Comparison of ENCODE assay signal across 28 cellular contexts in genomic region chr14:28344381-28344780, GRCh38.
DNase-seq lines count a peak whose midpoint lies in the region; ATAC-seq, FAIRE-seq and TF ChIP-seq lines count a peak whose summit lies in the region.
"Had no signal": no experiment of that assay in that cellular context is flagged by ENCODE, and none has a peak within 500 bp of the region (broad histone marks: within the 10 kb centered on the region; RNA-seq: fewer than 3 reads in every experiment).

No MANE protein-coding gene starts in this region.

- no peak for TF ChIP-seq EP300 in HepG2 (IDR thresholded peaks at IDR 0.05; ENCODE audit: low read depth in 2 of 2, low read length in 2 of 2)
- no peak for TF ChIP-seq EP300 in HepG2 (CRISPR knock-in tag; IDR thresholded peaks at IDR 0.05; ENCODE audit: borderline replicate concordance)

- in situ Hi-C loops in brain microvascular endothelial cell (cut with HindIII; ENCODE audit: low pct_ligation_motif_present, low sequenced_read_pairs) (no loop called here), HepG2 (cut with HindIII; ENCODE audit: extremely low pct_ligation_motif_present, low pct_unique_long_range_greater_than_20kb) (no loop called here)

- H3K27ac ChIP-seq in brain microvascular endothelial cell (no peak overlapping the region), HepG2 (ENCODE audit: extremely low read length, insufficient read depth, low read length) (no peak overlapping the region)
- H3K27ac ChIP-seq: lower lobe of right lung, testis, vagina had no signal

- no peak for FAIRE-seq in HepG2 (lab: Jason Lieb, UNC)
- FAIRE-seq: A204.1, frontal cortex had no signal

- H3K4me3 Mint-ChIP-seq in Calu3 (ENCODE audit: low read depth, unreplicated experiment) (no peak overlapping the region), T-cell (no peak overlapping the region)
- H3K4me3 Mint-ChIP-seq in activated CD8-positive, alpha-beta memory T cell treated with anti-CD3 and anti-CD28 coated beads, Interleukin-2, amount 10 ng/mL, durations not matched to agents 7 days and 5 days: no peak overlapping the region
- H3K4me3 Mint-ChIP-seq: activated CD4-positive, alpha-beta T cell treated with anti-CD3 and anti-CD28 coated beads for 36 hours; activated CD8-positive, alpha-beta T cell treated with anti-CD3 and anti-CD28 coated beads, Interleukin-2, amount 10 ng/mL, durations not matched to agents 7 days and 5 days; CD4-positive, alpha-beta memory T cell; IgD-negative memory B cell; natural killer cell treated with Interleukin-12 subunit alpha and Interleukin-12 subunit beta and Interleukin-15 and Interleukin-18, amount 100 ng/mL, for 72 hours; T-helper 17 cell had no signal

- H3K4me2 ChIP-seq in HepG2 (ENCODE audit: low read depth, low read length): no peak overlapping the region
- H3K4me2 ChIP-seq: SK-N-SH had no signal

- H3K9ac ChIP-seq in HepG2 (ENCODE audit: insufficient read depth, low read depth, low read length): no peak overlapping the region
- H3K9ac ChIP-seq: SK-N-SH had no signal

- H3K27me3 Mint-ChIP-seq in Calu3 (ENCODE audit: unreplicated experiment) (no peaks in the 10 kb centered on the region), T-cell (no peaks in the 10 kb centered on the region)
- no peaks in the 10 kb centered on the region for H3K27me3 Mint-ChIP-seq in activated CD8-positive, alpha-beta memory T cell treated with anti-CD3 and anti-CD28 coated beads, Interleukin-2, amount 10 ng/mL, durations not matched to agents 7 days and 5 days
- H3K27me3 Mint-ChIP-seq: activated CD4-positive, alpha-beta T cell treated with anti-CD3 and anti-CD28 coated beads for 36 hours; CD4-positive, alpha-beta memory T cell; IgD-negative memory B cell; natural killer cell treated with Interleukin-12 subunit alpha and Interleukin-12 subunit beta and Interleukin-15 and Interleukin-18, amount 100 ng/mL, for 72 hours; T-helper 17 cell had no signal

- no peaks in the 10 kb centered on the region for H3K9me3 Mint-ChIP-seq in Calu3 (ENCODE audit: low read depth, unreplicated experiment)
- H3K9me3 Mint-ChIP-seq in activated CD8-positive, alpha-beta memory T cell treated with anti-CD3 and anti-CD28 coated beads, Interleukin-2, amount 10 ng/mL, durations not matched to agents 7 days and 5 days (ENCODE audit: low read depth): peaks cover 29% of the 10 kb centered on the region
- peaks cover 16 to 31% (median 24%) of the 10 kb centered on the region in 3 donors for H3K9me3 Mint-ChIP-seq in T-cell

- no peak for TF ChIP-seq RAD21 in HepG2 (CRISPR knock-in tag; IDR thresholded peaks at IDR 0.05)

- peaks cover 94% of the 10 kb centered on the region for H3K9me3 ChIP-seq in HepG2 (ENCODE audit: low read length)
- H3K9me3 ChIP-seq: lower lobe of right lung, mucosa of descending colon, SK-N-SH, testis, vagina had no signal

- H3K27ac Mint-ChIP-seq in Calu3 (ENCODE audit: unreplicated experiment) (no peak overlapping the region), T-cell (no peak overlapping the region)
- H3K27ac Mint-ChIP-seq in activated CD8-positive, alpha-beta memory T cell treated with anti-CD3 and anti-CD28 coated beads, Interleukin-2, amount 10 ng/mL, durations not matched to agents 7 days and 5 days: no peak overlapping the region
- H3K27ac Mint-ChIP-seq: activated CD4-positive, alpha-beta T cell treated with anti-CD3 and anti-CD28 coated beads for 36 hours; activated CD8-positive, alpha-beta T cell treated with anti-CD3 and anti-CD28 coated beads, Interleukin-2, amount 10 ng/mL, durations not matched to agents 7 days and 5 days; CD4-positive, alpha-beta memory T cell; IgD-negative memory B cell; natural killer cell treated with Interleukin-12 subunit alpha and Interleukin-12 subunit beta and Interleukin-15 and Interleukin-18, amount 100 ng/mL, for 72 hours; T-helper 17 cell had no signal

- POLR2A ChIA-PET in HepG2 (lab: Yijun Ruan, JAX) (no interaction called here), T-cell (lab: Charles Lee) (no interaction called here)

- TF ChIP-seq POLR2A in NB4 (IDR thresholded peaks at IDR 0.05; ENCODE audit: extremely low read depth, insufficient read length) (no peak), HepG2 (IDR thresholded peaks at IDR 0.05; ENCODE audit: insufficient read depth in 1 of 2, low read depth in 2 of 2, low read length in 2 of 2) (no peak)

- intact Hi-C loops in Calu3 (cut with micrococcal nuclease; ENCODE audit: unreplicated experiment): no loop called here
- intact Hi-C loops in HepG2 (cut with micrococcal nuclease; ENCODE audit: unreplicated experiment): no loop called here

- no peaks in the 10 kb centered on the region for H4K20me1 ChIP-seq in HepG2 (ENCODE audit: insufficient read depth, low read length)

- ATAC-seq in HepG2 (no peak), T-cell (replicated peaks in 1 of 4) (no peak)
- ATAC-seq in activated CD8-positive, alpha-beta memory T cell treated with anti-CD3 and anti-CD28 coated beads, Interleukin-2, amount 10 ng/mL, durations not matched to agents 7 days and 5 days: no peak
- ATAC-seq: activated CD4-positive, alpha-beta T cell treated with anti-CD3 and anti-CD28 coated beads for 36 hours; activated CD8-positive, alpha-beta T cell treated with anti-CD3 and anti-CD28 coated beads, Interleukin-2, amount 10 ng/mL, durations not matched to agents 7 days and 5 days; lower lobe of right lung; mucosa of descending colon; natural killer cell treated with Interleukin-12 subunit alpha and Interleukin-12 subunit beta and Interleukin-15 and Interleukin-18, amount 100 ng/mL, for 72 hours; stimulated activated naive CD8-positive, alpha-beta T cell treated with anti-CD3 and anti-CD28 coated beads, Interleukin-15, Interleukin-2, amounts not matched to agents 100 U/mL and 50 U/mL, for 24 hours; T-helper 17 cell had no signal

- no peaks in the 10 kb centered on the region for H3K36me3 ChIP-seq in brain microvascular endothelial cell (replicated peaks)
- no peaks in the 10 kb centered on the region for H3K36me3 ChIP-seq in HepG2 (replicated peaks in 1 of 2; ENCODE audit: control insufficient read depth in 1 of 2, insufficient read depth in 2 of 2, low read length in 2 of 2)
- H3K36me3 ChIP-seq: lower lobe of right lung, vagina had no signal

- CTCF ChIA-PET in Calu3 (lab: Charles Lee) (interaction anchor here (0.5 to 0.7 kb wide), 2 partner anchors 28 to 591 kb away, joined by 3 read pairs; no protein-coding TSS in a partner anchor), HepG2 (lab: Yijun Ruan, JAX; ENCODE audit: low intra/inter-chr PET ratio, low total read pairs) (no interaction called here), T-cell (lab: Charles Lee) (no interaction called here)
- CTCF ChIA-PET in activated CD8-positive, alpha-beta memory T cell treated with anti-CD3 and anti-CD28 coated beads, Interleukin-2, amount 10 ng/mL, durations not matched to agents 7 days and 5 days (lab: Charles Lee): no interaction called here

- peaks cover 7% of the 10 kb centered on the region for H3K4me1 Mint-ChIP-seq in Calu3 (ENCODE audit: low read depth, unreplicated experiment)
- H3K4me1 Mint-ChIP-seq in activated CD8-positive, alpha-beta memory T cell treated with anti-CD3 and anti-CD28 coated beads, Interleukin-2, amount 10 ng/mL, durations not matched to agents 7 days and 5 days: no peaks in the 10 kb centered on the region
- no peaks in the 10 kb centered on the region for H3K4me1 Mint-ChIP-seq in T-cell
- H3K4me1 Mint-ChIP-seq: activated CD4-positive, alpha-beta T cell treated with anti-CD3 and anti-CD28 coated beads for 36 hours; CD4-positive, alpha-beta memory T cell; IgD-negative memory B cell; T-helper 17 cell had no signal

- DNase-seq in Calu3 (peak; percentile 13), NB4 (ENCODE audit: low read depth) (peak; percentile 8), brain microvascular endothelial cell (peak; percentile 16), foreskin fibroblast (peak; percentile 1 to 58), HepG2 (ENCODE audit: low spot score) (no peak), NCI-H1092 (lab: John Stamatoyannopoulos, UW) (no peak), T-cell (no peak)
- DNase-seq in activated CD8-positive, alpha-beta memory T cell treated with anti-CD3 and anti-CD28 coated beads, Interleukin-2, amount 10 ng/mL, durations not matched to agents 7 days and 5 days: no peak
- DNase-seq: activated CD4-positive, alpha-beta T cell treated with anti-CD3 and anti-CD28 coated beads for 36 hours; activated CD8-positive, alpha-beta T cell treated with anti-CD3 and anti-CD28 coated beads, Interleukin-2, amount 10 ng/mL, durations not matched to agents 7 days and 5 days; activated gamma-delta T cell; AML-193; CD4-positive, alpha-beta memory T cell; H7; islet precursor cell; lower lobe of right lung; mucosa of descending colon; NCI-H2029 treated with DMSO at 0.1 percent for 48 hours; NCI-H82; SK-N-SH; stimulated activated naive CD8-positive, alpha-beta T cell treated with anti-CD3 and anti-CD28 coated beads, Interleukin-15, Interleukin-2, amounts not matched to agents 100 U/mL and 50 U/mL, for 24 hours; T-helper 17 cell; testis had no signal

- H3K27me3 ChIP-seq in brain microvascular endothelial cell (replicated peaks) (no peaks in the 10 kb centered on the region), HepG2 (ENCODE audit: control insufficient read depth in 1 of 2, insufficient read depth in 2 of 2, low read length in 2 of 2) (no peaks in the 10 kb centered on the region)
- H3K27me3 ChIP-seq: testis, vagina had no signal

- H3K4me3 ChIP-seq in NB4 (ENCODE audit: low read depth, low read length): no peak overlapping the region
- H3K4me3 ChIP-seq in brain microvascular endothelial cell (ENCODE audit: low read depth, low read length): no peak overlapping the region
- no peak overlapping the region for H3K4me3 ChIP-seq in foreskin fibroblast (ENCODE audit: low read depth in 1 of 2, low read length in 2 of 2)
- H3K4me3 ChIP-seq in HepG2 (replicated peaks in 1 of 3; ENCODE audit: insufficient read depth in 1 of 3, low read depth in 2 of 3, low read length in 3 of 3): no peak overlapping the region
- H3K4me3 ChIP-seq: lower lobe of right lung, mucosa of descending colon, testis, vagina had no signal

- no TSS peak for BruUV-seq in Calu3 (replicated peaks; lab: Mats Ljungman, UMichigan)
- BruUV-seq in HepG2 (replicated peaks; lab: Mats Ljungman, UMichigan): no TSS peak

- H2AFZ ChIP-seq in HepG2 (ENCODE audit: low read length): no peak overlapping the region

- H3K36me3 Mint-ChIP-seq in Calu3 (ENCODE audit: insufficient read depth, unreplicated experiment) (no peaks in the 10 kb centered on the region), T-cell (no peaks in the 10 kb centered on the region)
- no peaks in the 10 kb centered on the region for H3K36me3 Mint-ChIP-seq in activated CD8-positive, alpha-beta memory T cell treated with anti-CD3 and anti-CD28 coated beads, Interleukin-2, amount 10 ng/mL, durations not matched to agents 7 days and 5 days
- H3K36me3 Mint-ChIP-seq: CD4-positive, alpha-beta memory T cell; IgD-negative memory B cell; natural killer cell treated with Interleukin-12 subunit alpha and Interleukin-12 subunit beta and Interleukin-15 and Interleukin-18, amount 100 ng/mL, for 72 hours had no signal

- no peaks in the 10 kb centered on the region for H3K4me1 ChIP-seq in HepG2 (ENCODE audit: insufficient read depth, low read length)
- H3K4me1 ChIP-seq: lower lobe of right lung, testis, vagina had no signal

- H3K79me2 ChIP-seq in HepG2 (ENCODE audit: insufficient read depth, low read length): no peaks in the 10 kb centered on the region

- no peak for TF ChIP-seq CTCF in Calu3 (IDR thresholded peaks at IDR 0.05; ENCODE audit: unreplicated experiment)
- no peak for TF ChIP-seq CTCF in NB4 (IDR thresholded peaks at IDR 0.05; ENCODE audit: low read depth, low read length)
- TF ChIP-seq CTCF in brain microvascular endothelial cell (IDR thresholded peaks at IDR 0.05; ENCODE audit: low read depth, low read length, missing control alignments): peak; percentile 8
- TF ChIP-seq CTCF in foreskin fibroblast (IDR thresholded peaks at IDR 0.05; ENCODE audit: low read depth, low read length): no peak
- no peak for TF ChIP-seq CTCF in HepG2 (CRISPR knock-in tag; IDR thresholded peaks at IDR 0.05)

Comparison
In these comparisons a context has a peak if more than half of its experiments do, and no peak if none do; other contexts are left out.
1. DNase-seq: peak in Calu3 (single experiment), NB4 (single experiment), brain microvascular endothelial cell (single experiment) and foreskin fibroblast (2 of 2); none in HepG2 (single experiment), activated CD8-positive, alpha-beta memory T cell treated with anti-CD3 and anti-CD28 coated beads, Interleukin-2, amount 10 ng/mL, durations not matched to agents 7 days and 5 days (single experiment), NCI-H1092 (single experiment) and T-cell (0 of 34).